ENCODE assay signal across 1 cellular context in the genomic region with DNA sequence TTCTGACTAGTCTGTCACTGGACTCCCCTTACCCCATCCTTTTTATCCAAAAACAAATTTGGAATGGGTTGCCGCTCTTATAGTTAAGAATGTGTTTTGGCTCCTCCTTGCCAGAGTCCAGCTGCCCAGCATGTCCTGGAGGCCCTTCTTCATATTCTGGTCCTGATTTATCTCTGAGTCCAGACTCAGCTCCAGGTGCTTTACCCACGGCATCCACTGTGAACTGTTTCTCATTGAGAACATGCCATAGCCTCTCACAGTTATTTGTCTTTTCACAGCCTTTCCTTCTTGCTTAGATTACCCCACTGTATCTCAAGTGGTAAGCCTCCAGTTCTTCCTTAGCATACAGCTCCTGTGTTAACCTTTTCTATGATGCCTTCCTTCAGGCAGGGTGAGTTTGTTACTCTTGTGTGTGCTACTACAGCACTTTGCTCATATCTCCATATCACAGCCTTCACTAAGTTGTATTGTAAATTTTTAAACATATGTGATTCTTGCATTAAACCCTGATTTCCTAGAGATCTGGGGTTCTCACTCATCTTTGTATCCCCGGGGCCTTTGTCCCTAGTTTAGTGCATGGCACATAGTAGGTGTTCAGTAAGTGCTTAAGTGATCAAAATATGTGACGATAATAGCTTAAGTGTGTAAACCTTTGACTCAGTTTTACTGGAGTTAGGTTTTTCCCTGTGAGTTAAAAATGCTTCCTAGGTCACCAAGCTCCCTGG.
TF ChIP-seq lines count a peak whose summit lies in the region.

No MANE protein-coding gene starts in this region.

TF ChIP-seq in WTC11, 78 proteins besides CTCF, POLR2A, EP300 and RAD21 (continued from another document):
- TF ChIP-seq ZNF219 (CRISPR knock-in tag; IDR thresholded peaks at IDR 0.05; ENCODE audit: borderline replicate concordance), result no peak
- TF ChIP-seq, protein P1, sequence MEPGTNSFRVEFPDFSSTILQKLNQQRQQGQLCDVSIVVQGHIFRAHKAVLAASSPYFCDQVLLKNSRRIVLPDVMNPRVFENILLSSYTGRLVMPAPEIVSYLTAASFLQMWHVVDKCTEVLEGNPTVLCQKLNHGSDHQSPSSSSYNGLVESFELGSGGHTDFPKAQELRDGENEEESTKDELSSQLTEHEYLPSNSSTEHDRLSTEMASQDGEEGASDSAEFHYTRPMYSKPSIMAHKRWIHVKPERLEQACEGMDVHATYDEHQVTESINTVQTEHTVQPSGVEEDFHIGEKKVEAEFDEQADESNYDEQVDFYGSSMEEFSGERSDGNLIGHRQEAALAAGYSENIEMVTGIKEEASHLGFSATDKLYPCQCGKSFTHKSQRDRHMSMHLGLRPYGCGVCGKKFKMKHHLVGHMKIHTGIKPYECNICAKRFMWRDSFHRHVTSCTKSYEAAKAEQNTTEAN (CRISPR knock-in tag; IDR thresholded peaks at IDR 0.05), result no peak
- no peak for TF ChIP-seq SMAD4 (CRISPR knock-in tag; IDR thresholded peaks at IDR 0.05)
- no peak for TF ChIP-seq IRF2 (CRISPR knock-in tag; IDR thresholded peaks at IDR 0.05; ENCODE audit: borderline replicate concordance, low read depth)
- TF ChIP-seq, protein P2, sequence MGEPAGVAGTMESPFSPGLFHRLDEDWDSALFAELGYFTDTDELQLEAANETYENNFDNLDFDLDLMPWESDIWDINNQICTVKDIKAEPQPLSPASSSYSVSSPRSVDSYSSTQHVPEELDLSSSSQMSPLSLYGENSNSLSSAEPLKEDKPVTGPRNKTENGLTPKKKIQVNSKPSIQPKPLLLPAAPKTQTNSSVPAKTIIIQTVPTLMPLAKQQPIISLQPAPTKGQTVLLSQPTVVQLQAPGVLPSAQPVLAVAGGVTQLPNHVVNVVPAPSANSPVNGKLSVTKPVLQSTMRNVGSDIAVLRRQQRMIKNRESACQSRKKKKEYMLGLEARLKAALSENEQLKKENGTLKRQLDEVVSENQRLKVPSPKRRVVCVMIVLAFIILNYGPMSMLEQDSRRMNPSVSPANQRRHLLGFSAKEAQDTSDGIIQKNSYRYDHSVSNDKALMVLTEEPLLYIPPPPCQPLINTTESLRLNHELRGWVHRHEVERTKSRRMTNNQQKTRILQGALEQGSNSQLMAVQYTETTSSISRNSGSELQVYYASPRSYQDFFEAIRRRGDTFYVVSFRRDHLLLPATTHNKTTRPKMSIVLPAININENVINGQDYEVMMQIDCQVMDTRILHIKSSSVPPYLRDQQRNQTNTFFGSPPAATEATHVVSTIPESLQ (CRISPR knock-in tag; IDR thresholded peaks at IDR 0.05), result no peak
- TF ChIP-seq CREM (CRISPR knock-in tag; IDR thresholded peaks at IDR 0.05), result no peak
- TF ChIP-seq SMAD3 (CRISPR knock-in tag; IDR thresholded peaks at IDR 0.05; ENCODE audit: borderline replicate concordance), result no peak
- TF ChIP-seq, protein P3, sequence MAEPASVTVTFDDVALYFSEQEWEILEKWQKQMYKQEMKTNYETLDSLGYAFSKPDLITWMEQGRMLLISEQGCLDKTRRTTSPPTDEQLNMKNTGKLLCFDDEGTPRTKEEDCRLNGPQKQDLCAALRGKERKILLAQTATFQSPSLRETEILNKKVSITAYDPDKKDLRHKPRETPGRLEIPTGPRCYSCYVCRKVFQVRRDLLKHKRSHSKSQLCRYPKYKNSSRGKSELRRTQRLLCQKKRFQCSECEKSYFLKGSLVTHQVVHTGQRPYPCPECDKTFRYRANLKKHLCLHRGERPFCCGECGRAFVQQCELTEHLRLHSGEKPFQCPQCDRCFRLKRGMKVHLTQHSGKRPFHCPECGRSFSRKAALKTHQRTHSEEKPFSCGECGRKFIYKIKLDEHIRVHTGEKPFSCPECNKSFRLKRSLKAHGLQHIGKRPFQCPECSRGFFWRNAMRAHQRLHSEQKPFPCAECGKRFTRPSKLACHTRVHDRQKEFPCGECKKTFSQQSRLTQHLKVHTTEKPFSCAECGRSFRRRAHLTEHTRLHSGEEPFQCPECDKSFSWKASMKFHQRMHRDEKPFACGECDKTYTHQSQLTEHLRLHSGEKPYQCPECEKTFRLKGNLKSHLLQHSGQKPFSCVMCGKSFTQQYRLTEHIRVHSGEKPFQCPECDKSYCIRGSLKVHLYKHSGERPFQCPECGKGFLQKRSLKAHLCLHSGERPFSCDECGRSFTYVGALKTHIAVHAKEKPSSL (CRISPR knock-in tag; conservative IDR thresholded peaks at IDR 0.05), result no peak
- TF ChIP-seq ELF4 (CRISPR knock-in tag; IDR thresholded peaks at IDR 0.05; ENCODE audit: low read depth), result no peak
- TF ChIP-seq GTF2I (CRISPR knock-in tag; conservative IDR thresholded peaks at IDR 0.05), result no peak
- no peak for TF ChIP-seq TP53 (CRISPR knock-in tag; IDR thresholded peaks at IDR 0.05)
- TF ChIP-seq, protein P4, sequence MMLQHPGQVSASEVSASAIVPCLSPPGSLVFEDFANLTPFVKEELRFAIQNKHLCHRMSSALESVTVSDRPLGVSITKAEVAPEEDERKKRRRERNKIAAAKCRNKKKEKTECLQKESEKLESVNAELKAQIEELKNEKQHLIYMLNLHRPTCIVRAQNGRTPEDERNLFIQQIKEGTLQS (CRISPR knock-in tag; conservative IDR thresholded peaks at IDR 0.05), result no peak
- TF ChIP-seq, protein P5, sequence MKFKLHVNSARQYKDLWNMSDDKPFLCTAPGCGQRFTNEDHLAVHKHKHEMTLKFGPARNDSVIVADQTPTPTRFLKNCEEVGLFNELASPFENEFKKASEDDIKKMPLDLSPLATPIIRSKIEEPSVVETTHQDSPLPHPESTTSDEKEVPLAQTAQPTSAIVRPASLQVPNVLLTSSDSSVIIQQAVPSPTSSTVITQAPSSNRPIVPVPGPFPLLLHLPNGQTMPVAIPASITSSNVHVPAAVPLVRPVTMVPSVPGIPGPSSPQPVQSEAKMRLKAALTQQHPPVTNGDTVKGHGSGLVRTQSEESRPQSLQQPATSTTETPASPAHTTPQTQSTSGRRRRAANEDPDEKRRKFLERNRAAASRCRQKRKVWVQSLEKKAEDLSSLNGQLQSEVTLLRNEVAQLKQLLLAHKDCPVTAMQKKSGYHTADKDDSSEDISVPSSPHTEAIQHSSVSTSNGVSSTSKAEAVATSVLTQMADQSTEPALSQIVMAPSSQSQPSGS (CRISPR knock-in tag; IDR thresholded peaks at IDR 0.05; ENCODE audit: borderline replicate concordance, low read depth), result no peak
- TF ChIP-seq GRHL2 (CRISPR knock-in tag; IDR thresholded peaks at IDR 0.05; ENCODE audit: insufficient replicate concordance, severe bottlenecking), result no peak
